Comparison of ENCODE assay signal across 12 cellular contexts in genomic region chrX:20218809-20219505, GRCh38. TPM values are rescaled to one million over a fixed set of nuclear protein-coding genes. Genes with fewer than 3 reads are reported as not detected.
DNase-seq lines count a peak whose midpoint lies in the region; ATAC-seq and TF ChIP-seq lines count a peak whose summit lies in the region.
"Had no signal": no experiment of that assay in that cellular context is flagged by ENCODE, and none has a peak within 500 bp of the region (broad histone marks: within the 10 kb centered on the region; RNA-seq: fewer than 3 reads in every experiment).

No MANE protein-coding gene starts in this region.

- no peaks in the 10 kb centered on the region for H3K79me2 ChIP-seq in parathyroid adenoma
- peaks cover 15% of the 10 kb centered on the region; the same call in 1 of the 2 replicates for H3K79me2 ChIP-seq in SK-N-SH (ENCODE audit: insufficient read depth)

- H4K20me1 ChIP-seq in SK-N-SH (ENCODE audit: insufficient read depth) = 0 out of 2 replicates have a peak, but pooled peaks cover 6% of the 10 kb centered on the region

- no peak overlapping the region for H3K4me2 ChIP-seq in parathyroid adenoma (ENCODE audit: low read length)
- H3K4me2 ChIP-seq in SK-N-SH = no peak overlapping the region

- POLR2A ChIA-PET in SK-N-SH (lab: Yijun Ruan, JAX) = no interaction called here

- H3K27me3 ChIP-seq in BE2C = no peaks in the 10 kb centered on the region
- H3K27me3 ChIP-seq in right atrium auricular region = no peaks in the 10 kb centered on the region
- H3K27me3 ChIP-seq in parathyroid adenoma (ENCODE audit: control insufficient read depth, insufficient read depth, low read length) = no peaks in the 10 kb centered on the region
- H3K27me3 ChIP-seq in SK-N-SH (ENCODE audit: insufficient read depth) = no peaks in the 10 kb centered on the region

- no peak for TF ChIP-seq EP300 in SK-N-SH (IDR thresholded peaks at IDR 0.05; ENCODE audit: borderline replicate concordance in 1 of 2, low read depth in 1 of 2, low read length in 1 of 2)

- no peaks in the 10 kb centered on the region for H3K9me2 ChIP-seq in SK-N-SH

- CTCF ChIA-PET in SK-N-SH (lab: Yijun Ruan, JAX) = no interaction called here

- no peak for ATAC-seq in HG03108 (IDR thresholded peaks at IDR 0.05; ENCODE audit: unreplicated experiment)

- H3K4me3 ChIP-seq in BE2C (ENCODE audit: low read depth, low read length) (no peak overlapping the region), astrocyte of the cerebellum (ENCODE audit: low read depth, low read length) (no peak overlapping the region), right atrium auricular region (peak overlapping the region; percentile 16 to 23), parathyroid adenoma (ENCODE audit: low read depth, low read length) (peak overlapping the region; percentile 37), SK-N-SH (ENCODE audit: low read depth in 2 of 2, low read length in 1 of 2) (no peak overlapping the region)
- H3K4me3 ChIP-seq: HAP-1, prostate gland had no signal

- H3K27ac ChIP-seq in right atrium auricular region = peak overlapping the region; percentile 2 to 58
- no peak overlapping the region for H3K27ac ChIP-seq in parathyroid adenoma
- no peak overlapping the region for H3K27ac ChIP-seq in SK-N-SH (ENCODE audit: low read depth in 2 of 2, low read length in 1 of 2)
- H3K27ac ChIP-seq: prostate gland had no signal

- no peak overlapping the region for H2AFZ ChIP-seq in parathyroid adenoma
- no peak overlapping the region for H2AFZ ChIP-seq in SK-N-SH (ENCODE audit: low read depth)

- no peak for TF ChIP-seq RAD21 in SK-N-SH (IDR thresholded peaks at IDR 0.05; ENCODE audit: low read length)

- no peak; the same call in 1 of the 2 replicates for TF ChIP-seq CTCF in BE2C (IDR thresholded peaks at IDR 0.05; ENCODE audit: low read depth, low read length)
- peak; percentile 9 for TF ChIP-seq CTCF in astrocyte of the cerebellum (IDR thresholded peaks at IDR 0.05; ENCODE audit: low read depth, low read length, missing control alignments)
- no peak for TF ChIP-seq CTCF in right atrium auricular region (IDR thresholded peaks at IDR 0.05)
- peak; percentile 25 for TF ChIP-seq CTCF in parathyroid adenoma (IDR thresholded peaks at IDR 0.05)
- TF ChIP-seq CTCF in SK-N-SH (IDR thresholded peaks at IDR 0.05) = no peak; the same call in 1 of the 2 replicates

- H3K36me3 ChIP-seq in BE2C (no peaks in the 10 kb centered on the region), right atrium auricular region (no peaks in the 10 kb centered on the region), parathyroid adenoma (ENCODE audit: control insufficient read depth, insufficient read depth, low read length) (no peaks in the 10 kb centered on the region), SK-N-SH (replicated peaks in 1 of 2; ENCODE audit: control insufficient read depth in 1 of 2, insufficient read depth in 2 of 2, low read length in 1 of 2) (no peaks in the 10 kb centered on the region)
- H3K36me3 ChIP-seq: HAP-1, prostate gland had no signal

- no peaks in the 10 kb centered on the region for H3K4me1 ChIP-seq in BE2C
- peaks cover 0 to 5% of the 10 kb centered on the region in 2 donors for H3K4me1 ChIP-seq in right atrium auricular region
- peaks cover 4% of the 10 kb centered on the region for H3K4me1 ChIP-seq in parathyroid adenoma
- H3K4me1 ChIP-seq in SK-N-SH (ENCODE audit: control insufficient read depth in 1 of 2, insufficient read depth in 2 of 2, low read depth in 1 of 2, low read length in 1 of 2) = peaks cover 0 to 10% of the 10 kb centered on the region in 2 experiments; a peak in 3 of 4 replicates
- H3K4me1 ChIP-seq: HAP-1, prostate gland had no signal

- WGBS in SK-N-SH (ENCODE audit: low lambda C conversion rate) = 56% methylated on average over 11 of the region's 11 CpGs

- H3K9ac ChIP-seq in parathyroid adenoma (no peak overlapping the region), SK-N-SH (no peak overlapping the region)

- peaks cover 14% of the 10 kb centered on the region for H3F3A ChIP-seq in SK-N-SH (replicated peaks; ENCODE audit: insufficient read depth)

- in situ Hi-C loops in astrocyte of the cerebellum (cut with HindIII; ENCODE audit: low sequenced_read_pairs) = no loop called here

- no peaks in the 10 kb centered on the region for H3K9me3 ChIP-seq in BE2C
- H3K9me3 ChIP-seq in right atrium auricular region = no peaks in the 10 kb centered on the region
- no peaks in the 10 kb centered on the region for H3K9me3 ChIP-seq in parathyroid adenoma (ENCODE audit: control insufficient read depth, low read length)
- no peaks in the 10 kb centered on the region for H3K9me3 ChIP-seq in SK-N-SH
- H3K9me3 ChIP-seq: HAP-1, prostate gland had no signal

- DNase-seq in BE2C (peak; percentile 2), astrocyte of the cerebellum (ENCODE audit: low read depth) (no peak), right atrium auricular region (ENCODE audit: low spot score) (no peak), SK-N-SH (no peak), amygdala (lab: John Stamatoyannopoulos, UW) (no peak)
- no peak for DNase-seq in stimulated activated naive CD4-positive, alpha-beta T cell treated with Interleukin-2 at 50 U/mL for 16 hours (lab: John Stamatoyannopoulos, UW)
- DNase-seq: activated CD4-positive, alpha-beta T cell treated with anti-CD3 and anti-CD28 coated beads for 4 hours; NCI-H2227 treated with DMSO at 0.1 percent for 48 hours had no signal

TF ChIP-seq in SK-N-SH, 30 proteins besides CTCF, POLR2A, EP300 and RAD21:
- TF ChIP-seq MEF2A (IDR thresholded peaks at IDR 0.05; ENCODE audit: borderline replicate concordance, low read depth) (no peak), GABPA (IDR thresholded peaks at IDR 0.05; ENCODE audit: low read depth) (no peak), PBX3 (IDR thresholded peaks at IDR 0.05) (no peak)
- TF ChIP-seq, protein P1, sequence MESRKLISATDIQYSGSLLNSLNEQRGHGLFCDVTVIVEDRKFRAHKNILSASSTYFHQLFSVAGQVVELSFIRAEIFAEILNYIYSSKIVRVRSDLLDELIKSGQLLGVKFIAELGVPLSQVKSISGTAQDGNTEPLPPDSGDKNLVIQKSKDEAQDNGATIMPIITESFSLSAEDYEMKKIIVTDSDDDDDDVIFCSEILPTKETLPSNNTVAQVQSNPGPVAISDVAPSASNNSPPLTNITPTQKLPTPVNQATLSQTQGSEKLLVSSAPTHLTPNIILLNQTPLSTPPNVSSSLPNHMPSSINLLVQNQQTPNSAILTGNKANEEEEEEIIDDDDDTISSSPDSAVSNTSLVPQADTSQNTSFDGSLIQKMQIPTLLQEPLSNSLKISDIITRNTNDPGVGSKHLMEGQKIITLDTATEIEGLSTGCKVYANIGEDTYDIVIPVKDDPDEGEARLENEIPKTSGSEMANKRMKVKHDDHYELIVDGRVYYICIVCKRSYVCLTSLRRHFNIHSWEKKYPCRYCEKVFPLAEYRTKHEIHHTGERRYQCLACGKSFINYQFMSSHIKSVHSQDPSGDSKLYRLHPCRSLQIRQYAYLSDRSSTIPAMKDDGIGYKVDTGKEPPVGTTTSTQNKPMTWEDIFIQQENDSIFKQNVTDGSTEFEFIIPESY (IDR thresholded peaks at IDR 0.05; ENCODE audit: borderline replicate concordance, low read depth) = no peak

RNA-seq across cellular contexts. Expression of gene RPS6KA3, which starts 47.8 kb away (rescaled TPM):
- polyA plus RNA-seq in BE2C (2012; ENCODE audit: insufficient read depth, insufficient read length, low read depth) = 11.4 TPM
- 10 to 100 TPM; 25.4 to 30.5 TPM for total RNA-seq in right atrium auricular region
- 14.3 and 20.8 TPM in 2 replicates for polyA plus RNA-seq in SK-N-SH (2012; rRNA removed)
- 21.6 and 24.3 TPM in 2 replicates for polyA plus RNA-seq in SK-N-SH (2012; cell fraction: cytosol; rRNA removed)
- 10.5 and 22.1 TPM in 2 replicates for polyA plus RNA-seq in SK-N-SH (2012; cell fraction: nucleus; rRNA removed)

Comparison
In these comparisons a context has a peak if more than half of its experiments do, and no peak if none do; other contexts are left out.
1. H3K4me3 ChIP-seq: peak in right atrium auricular region (2 of 2) and parathyroid adenoma (single experiment); none in BE2C (single experiment), astrocyte of the cerebellum (single experiment) and SK-N-SH (0 of 2).
2. CTCF ChIP-seq: peak in astrocyte of the cerebellum (single experiment) and parathyroid adenoma (single experiment); none in BE2C (single experiment), right atrium auricular region (0 of 2) and SK-N-SH (single experiment).
3. H3K27ac ChIP-seq: peak in right atrium auricular region (2 of 2); none in parathyroid adenoma (single experiment) and SK-N-SH (0 of 2).